ENCODE assay signal across 14 cellular contexts in the genomic region with DNA sequence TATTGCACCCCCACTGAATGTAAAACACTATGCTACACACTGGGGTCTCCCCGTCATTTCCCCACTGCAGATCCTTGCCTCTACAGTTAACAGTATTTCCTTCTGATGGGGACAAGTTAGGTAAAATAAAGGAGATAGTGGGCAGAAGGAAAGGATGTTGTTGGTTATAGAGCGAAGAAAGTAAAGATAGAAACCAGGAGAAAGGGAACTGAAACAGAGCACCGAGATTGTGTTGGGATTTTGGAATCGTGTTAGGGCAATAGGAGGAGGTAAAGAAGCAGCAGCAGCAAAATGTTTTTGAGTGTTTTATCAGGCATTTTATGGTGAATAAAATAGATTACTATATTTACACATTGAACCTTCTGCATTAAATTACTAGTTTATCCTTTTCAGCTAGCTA.
"Had no signal": no experiment of that assay in that cellular context is flagged by ENCODE, and none has a peak within 500 bp of the region (broad histone marks: within the 10 kb centered on the region; RNA-seq: fewer than 3 reads in every experiment).

No MANE protein-coding gene starts in this region.

- H3K4me3 ChIP-seq: esophagus squamous epithelium, lower lobe of right lung, spleen had no signal

- H3K27ac ChIP-seq: esophagus squamous epithelium, lower lobe of right lung, spleen, WERI-Rb-1 had no signal

- H3K9me3 ChIP-seq: esophagus squamous epithelium, lower lobe of right lung, spleen had no signal

- H3K4me1 ChIP-seq: esophagus squamous epithelium had no signal

- H3K36me3 ChIP-seq: esophagus squamous epithelium, lower lobe of right lung, spleen, WERI-Rb-1 had no signal

- DNase-seq: activated CD4-positive, alpha-beta T cell treated with anti-CD3 and anti-CD28 coated beads for 1 hour; activated CD4-positive, alpha-beta T cell treated with anti-CD3 and anti-CD28 coated beads, Interleukin-2, amount 50 U/mL, for 48 hours; activated gamma-delta T cell treated with Interleukin-2 at 50 U/mL for 16 hours; activated T-cell treated with anti-CD3 and anti-CD28 coated beads for 4 hours; amniotic stem cell; effector CD4-positive, alpha-beta T cell; esophagus squamous epithelium; hypothalamus; islet precursor cell; left colon; lower lobe of right lung; spleen; stimulated activated naive B cell treated with anti-CD40 and anti-IgM and Interleukin-4, amounts not matched to agents 10 μg/mL and 1 μg/mL and 100 μg/mL, for 72 hours; WERI-Rb-1 had no signal

- H3K27me3 ChIP-seq: esophagus squamous epithelium, spleen had no signal
